Comparison of ENCODE assay signal across 8 cellular contexts in genomic region chr3:32420138-32420981, GRCh38. TPM values are rescaled to one million over a fixed set of nuclear protein-coding genes. Genes with fewer than 3 reads are reported as not detected.
DNase-seq lines count a peak whose midpoint lies in the region; ATAC-seq and TF ChIP-seq lines count a peak whose summit lies in the region.

No MANE protein-coding gene starts in this region.

- H3K4me2 ChIP-seq in MM.1S (ENCODE audit: low read depth, low read length), result no peak overlapping the region

- DNase-seq in Caco-2 (peak; percentile 75 to 82), T-cell (peak in 2 of 34 experiments; percentile 35 to 44), esophagus squamous epithelium (lab: John Stamatoyannopoulos, UW) (no peak), pons (ENCODE audit: low spot score) (peak; percentile 85), COLO668 (lab: John Stamatoyannopoulos, UW; ENCODE audit: unreplicated experiment) (no peak), MM.1S (no peak)

- no peaks in the 10 kb centered on the region for H3K36me3 ChIP-seq in Caco-2 (ENCODE audit: control insufficient read depth, insufficient read depth, low read length)
- no peaks in the 10 kb centered on the region for H3K36me3 ChIP-seq in esophagus squamous epithelium
- H3K36me3 ChIP-seq in MM.1S (replicated peaks; ENCODE audit: insufficient read depth, low read length), result no peaks in the 10 kb centered on the region

- peaks cover 5% of the 10 kb centered on the region for H3K36me3 Mint-ChIP-seq in Caco-2 (ENCODE audit: insufficient read depth, unreplicated experiment)
- H3K36me3 Mint-ChIP-seq in T-cell, result peaks cover 4% of the 10 kb centered on the region

- no peak overlapping the region for H2AFZ ChIP-seq in MM.1S (ENCODE audit: low read length)

- H3K9me3 ChIP-seq in Caco-2 (no peaks in the 10 kb centered on the region; the same call in 1 of the 2 replicates), esophagus squamous epithelium (peaks cover 0 to 5% (median 0%) of the 10 kb centered on the region in 3 donors), MM.1S (replicated peaks; ENCODE audit: insufficient read depth, low read length) (no peaks in the 10 kb centered on the region)

- peaks cover 31% of the 10 kb centered on the region for H3K4me1 ChIP-seq in Caco-2
- peaks cover 6 to 49% (median 23%) of the 10 kb centered on the region in 3 donors for H3K4me1 ChIP-seq in esophagus squamous epithelium
- H3K4me1 ChIP-seq in MM.1S (ENCODE audit: low read length), result peaks cover 33% of the 10 kb centered on the region

- BruUV-seq in Caco-2 (replicated peaks; lab: Mats Ljungman, UMichigan), result no TSS peak

- H3K27me3 ChIP-seq in Caco-2 (replicated peaks; ENCODE audit: control insufficient read depth, insufficient read depth, low read length) (no peaks in the 10 kb centered on the region), esophagus squamous epithelium (peaks cover 0 to 90% (median 0%) of the 10 kb centered on the region in 4 donors), MM.1S (replicated peaks; ENCODE audit: insufficient read depth, low read length) (no peaks in the 10 kb centered on the region)

- H3K9me2 ChIP-seq in MM.1S (replicated peaks; ENCODE audit: insufficient read depth, low read length), result no peaks in the 10 kb centered on the region

- H3K27ac ChIP-seq in esophagus squamous epithelium (peak overlapping the region; percentile 35 to 80 (median 56)), MM.1S (ENCODE audit: low read length) (no peak overlapping the region)

- TF ChIP-seq POLR2A in esophagus squamous epithelium (IDR thresholded peaks at IDR 0.05), result no peak

- intact Hi-C loops in Caco-2 (cut with micrococcal nuclease; ENCODE audit: unreplicated experiment) (no loop called here), esophagus squamous epithelium (cut with DNase I) (no loop called here)

- POLR2A ChIA-PET in Caco-2 (lab: Charles Lee), result no interaction called here
- POLR2A ChIA-PET in T-cell (lab: Charles Lee), result interaction anchor here in 1 of 2 donors (0.5 to 0.6 kb wide), 4 partner anchors 9 to 52 kb away, joined by 3 to 6 read pairs (median 3); no protein-coding TSS in a partner anchor

- no peak overlapping the region for H3K9ac ChIP-seq in MM.1S (ENCODE audit: low read length)

- TF ChIP-seq CTCF in Caco-2 (IDR thresholded peaks at IDR 0.05; ENCODE audit: insufficient read depth in 1 of 2, low read depth in 1 of 2, low read length in 1 of 2, severe bottlenecking in 1 of 2, unreplicated experiment in 1 of 2), result peak in 1 of 2 experiments; percentile 52
- TF ChIP-seq CTCF in esophagus squamous epithelium (IDR thresholded peaks at IDR 0.05), result peak in 2 of 6 experiments; percentile 8 to 14
- TF ChIP-seq CTCF in MM.1S (IDR thresholded peaks at IDR 0.05; ENCODE audit: low read length), result no peak

- peaks cover 29% of the 10 kb centered on the region for H3F3A ChIP-seq in MM.1S (ENCODE audit: insufficient read depth, low read length)

- H3K4me1 Mint-ChIP-seq in Caco-2 (ENCODE audit: low read depth, unreplicated experiment), result peaks cover 20% of the 10 kb centered on the region
- H3K4me1 Mint-ChIP-seq in T-cell, result peaks cover 95 to 98% (median 97%) of the 10 kb centered on the region in 3 donors

- H4K20me1 ChIP-seq in MM.1S (ENCODE audit: insufficient read depth, low read length), result no peaks in the 10 kb centered on the region

- H3K9me3 Mint-ChIP-seq in Caco-2 (ENCODE audit: unreplicated experiment), result peaks cover 8% of the 10 kb centered on the region
- H3K9me3 Mint-ChIP-seq in T-cell, result peaks cover 0 to 3% (median 0%) of the 10 kb centered on the region in 3 donors

- H3K4me3 ChIP-seq in Caco-2 (ENCODE audit: low read depth, low read length) (no peak overlapping the region), esophagus squamous epithelium (no peak overlapping the region), MM.1S (ENCODE audit: low read length) (no peak overlapping the region)

- peak overlapping the region; percentile 77 for H3K27ac Mint-ChIP-seq in Caco-2 (ENCODE audit: unreplicated experiment)
- peak overlapping the region; percentile 94 to 98 for H3K27ac Mint-ChIP-seq in T-cell

- no peaks in the 10 kb centered on the region for H3K79me2 ChIP-seq in MM.1S (ENCODE audit: low read length)

- H3K27me3 Mint-ChIP-seq in Caco-2 (ENCODE audit: insufficient read depth, unreplicated experiment) (no peaks in the 10 kb centered on the region), T-cell (no peaks in the 10 kb centered on the region)

- CTCF ChIA-PET in Caco-2 (lab: Charles Lee) (no interaction called here), T-cell (lab: Charles Lee) (interaction anchor here in 1 of 2 donors (0.8 to 1.4 kb wide), 4 partner anchors 11 to 31 kb away, joined by 3 read pairs; no protein-coding TSS in a partner anchor)

- H3K4me3 Mint-ChIP-seq in Caco-2 (ENCODE audit: unreplicated experiment) (peak overlapping the region; percentile 41), T-cell (peak overlapping the region; percentile 49 to 70 (median 67))

- ATAC-seq in GM19043 (IDR thresholded peaks at IDR 0.05; ENCODE audit: low read depth, unreplicated experiment), result peak; percentile 74
- ATAC-seq in HG03159 (IDR thresholded peaks at IDR 0.05; ENCODE audit: unreplicated experiment), result peak; percentile 73
- peak; percentile 42 to 59 (median 52) for ATAC-seq in T-cell (replicated peaks in 1 of 4)

- WGBS in esophagus squamous epithelium, 2 donors, result 37 to 56% methylated on average over 9 of the region's 12 CpGs

RNA-seq across cellular contexts. Expression of gene CMTM7, which starts 28.7 kb away (rescaled TPM):
- total RNA-seq in Caco-2 (2022), result 27.0 and 37.8 TPM in 2 replicates
- total RNA-seq in T-cell, result 10 to 100 TPM; 40.7 to 56.7 (median 47.8) TPM
- 1 to 10 TPM in 2 of 4 donors, under 1 TPM in 1, not detected in 1; 0.35 to 6.7 (median 3.0) TPM for total RNA-seq in esophagus squamous epithelium

Comparison
In these comparisons a context has a peak if more than half of its experiments do, and no peak if none do; other contexts are left out.
1. DNase-seq: peak in Caco-2 (2 of 2) and pons (single experiment); none in esophagus squamous epithelium (single experiment), COLO668 (single experiment) and MM.1S (single experiment).
2. Peak in every context shown above with its lines, with median percentiles within 50 percentile points of each other: ATAC-seq.